Comparison of ENCODE assay signal across 1 cellular context in genomic region chr12:131949431-131950181, GRCh38.
TF ChIP-seq lines count a peak whose summit lies in the region.

EP400 (plus strand) TSS chr12:131949942; CDS start chr12:131960620, 10,678 bp downstream.

TF ChIP-seq in HepG2, 621 proteins besides CTCF, POLR2A, EP300 and RAD21 (continued from another document and continues in another):
- TF ChIP-seq ZFP91 (CRISPR knock-in tag; IDR thresholded peaks at IDR 0.05; ENCODE audit: borderline replicate concordance) (peak; percentile 29; the same call in 1 of the 2 replicates), TAF1 (CRISPR knock-in tag; IDR thresholded peaks at IDR 0.05) (peak; percentile 56; the same call in 1 of the 2 replicates), ZNF639 (CRISPR knock-in tag; conservative IDR thresholded peaks at IDR 0.05) (peak; percentile 80; the same call in 1 of the 2 replicates), ZNF296 (CRISPR knock-in tag; conservative IDR thresholded peaks at IDR 0.05) (no peak), THAP11 (CRISPR knock-in tag; IDR thresholded peaks at IDR 0.05) (peak; percentile 88), MXI1 (IDR thresholded peaks at IDR 0.05; ENCODE audit: borderline replicate concordance, low read depth, low read length) (peak; percentile 65; the same call in 1 of the 3 replicates), SOX13 (IDR thresholded peaks at IDR 0.05) (no peak), SOX13 (CRISPR knock-in tag; conservative IDR thresholded peaks at IDR 0.05 in 1 of 2, IDR thresholded peaks at IDR 0.05 in 1 of 2) (peak in 1 of 2 experiments; percentile 22; a peak in 1 of 4 replicates), SKI (IDR thresholded peaks at IDR 0.05; ENCODE audit: partially characterized antibody) (peak; percentile 93), MYPOP (CRISPR knock-in tag; IDR thresholded peaks at IDR 0.05) (no peak), SALL2 (CRISPR knock-in tag; IDR thresholded peaks at IDR 0.05) (peak; percentile 92), GMEB2 (CRISPR knock-in tag; IDR thresholded peaks at IDR 0.05; ENCODE audit: low read depth) (peak; percentile 22; the same call in 1 of the 2 replicates), ZNF691 (CRISPR knock-in tag; IDR thresholded peaks at IDR 0.05; ENCODE audit: borderline replicate concordance, low read depth) (0 out of 2 replicates have a peak, but pooled peaks have one; percentile 14), THAP9 (CRISPR knock-in tag; IDR thresholded peaks at IDR 0.05; ENCODE audit: borderline replicate concordance) (no peak), SP4 (CRISPR knock-in tag; IDR thresholded peaks at IDR 0.05) (peak; percentile 50; the same call in 1 of the 2 replicates), ZMYM3 (CRISPR knock-in tag; IDR thresholded peaks at IDR 0.05) (peak; percentile 19; the same call in 1 of the 2 replicates), CREM (IDR thresholded peaks at IDR 0.05) (no peak), CREM (CRISPR knock-in tag; IDR thresholded peaks at IDR 0.05) (no peak), ZNF574 (CRISPR knock-in tag; IDR thresholded peaks at IDR 0.05) (peak; percentile 90), ZBTB14 (CRISPR knock-in tag; IDR thresholded peaks at IDR 0.05) (peak; percentile 87), ZNF678 (CRISPR knock-in tag; IDR thresholded peaks at IDR 0.05) (no peak), ZNF333 (CRISPR knock-in tag; IDR thresholded peaks at IDR 0.05; ENCODE audit: borderline replicate concordance) (0 out of 2 replicates have a peak, but pooled peaks have one; percentile 5), MAFF (IDR thresholded peaks at IDR 0.05; ENCODE audit: low read depth, low read length) (no peak), TARDBP (CRISPR knock-in tag; IDR thresholded peaks at IDR 0.05) (peak; percentile 44; the same call in 1 of the 2 replicates), ZFP90 (CRISPR knock-in tag; IDR thresholded peaks at IDR 0.05; ENCODE audit: borderline replicate concordance) (no peak; the same call in 1 of the 2 replicates), DMTF1 (CRISPR knock-in tag; IDR thresholded peaks at IDR 0.05) (peak; percentile 98; the same call in 1 of the 2 replicates), DMAP1 (CRISPR knock-in tag; IDR thresholded peaks at IDR 0.05) (0 out of 2 replicates have a peak, but pooled peaks have one; percentile 3), ZC3H4 (CRISPR knock-in tag; IDR thresholded peaks at IDR 0.05; ENCODE audit: borderline replicate concordance) (no peak), GTF2F1 (IDR thresholded peaks at IDR 0.05; ENCODE audit: low read length) (no peak), NPAS2 (CRISPR knock-in tag; IDR thresholded peaks at IDR 0.05; ENCODE audit: borderline replicate concordance) (no peak), PAXIP1 (CRISPR knock-in tag; conservative IDR thresholded peaks at IDR 0.05) (0 out of 2 replicates have a peak, but pooled peaks have one; percentile 28), SRY (CRISPR knock-in tag; IDR thresholded peaks at IDR 0.05) (peak; percentile 86; the same call in 1 of the 2 replicates), POGK (CRISPR knock-in tag; conservative IDR thresholded peaks at IDR 0.05) (peak; percentile 95), ZNF263 (CRISPR knock-in tag; IDR thresholded peaks at IDR 0.05) (0 out of 2 replicates have a peak, but pooled peaks have one; percentile 12)
